9 cellular contexts compared by ENCODE assay signal in genomic region chr7:44962483-44963251, GRCh38. TPM values are rescaled to one million over a fixed set of nuclear protein-coding genes. Genes with fewer than 3 reads are reported as not detected.
DNase-seq lines count a peak whose midpoint lies in the region; ATAC-seq and TF ChIP-seq lines count a peak whose summit lies in the region.
"Had no signal": no experiment of that assay in that cellular context is flagged by ENCODE, and none has a peak within 500 bp of the region (broad histone marks: within the 10 kb centered on the region; RNA-seq: fewer than 3 reads in every experiment).

No MANE protein-coding gene starts in this region.

- H3K9me3 Mint-ChIP-seq in activated naive CD4-positive, alpha-beta T cell treated with anti-CD3 and anti-CD28 coated beads, Interleukin-2, amount 50 U/mL, for 72 hours: no peaks in the 10 kb centered on the region
- H3K9me3 Mint-ChIP-seq: nephron had no signal

- H3K9me3 ChIP-seq in ectodermal cell (ENCODE audit: control insufficient read depth, low read length) (no peaks in the 10 kb centered on the region), upper lobe of right lung (no peaks in the 10 kb centered on the region), WERI-Rb-1 (ENCODE audit: severe bottlenecking) (no peaks in the 10 kb centered on the region)

- intact Hi-C loops in upper lobe of right lung (cut with DNase I): no loop called here

- DNase-seq in activated naive CD4-positive, alpha-beta T cell treated with anti-CD3 and anti-CD28 coated beads, Interleukin-2, amount 50 U/mL, for 72 hours (ENCODE audit: low spot score in 2 of 2): peak in 1 of 2 donors; percentile 67
- DNase-seq in activated naive CD4-positive, alpha-beta T cell (lab: John Stamatoyannopoulos, UW): no peak
- peak; percentile 29 to 48 for DNase-seq in lung microvascular endothelial cell (ENCODE audit: low read depth in 2 of 2)
- DNase-seq in upper lobe of right lung: peak; percentile 70
- DNase-seq in WERI-Rb-1: no peak
- no peak for DNase-seq in NCI-H2171 (lab: John Stamatoyannopoulos, UW)

- H3K27me3 ChIP-seq in ectodermal cell (ENCODE audit: control insufficient read depth, insufficient read depth, low read length, poor library complexity, severe bottlenecking): peaks cover 37% of the 10 kb centered on the region
- no peaks in the 10 kb centered on the region for H3K27me3 ChIP-seq in upper lobe of right lung
- no peaks in the 10 kb centered on the region for H3K27me3 ChIP-seq in WERI-Rb-1 (ENCODE audit: insufficient read depth, low read depth, severe bottlenecking)

- peak overlapping the region in 1 of 2 donors; percentile 87 for H3K27ac Mint-ChIP-seq in activated naive CD4-positive, alpha-beta T cell treated with anti-CD3 and anti-CD28 coated beads, Interleukin-2, amount 50 U/mL, for 72 hours
- H3K27ac Mint-ChIP-seq: nephron had no signal

- WGBS in ectodermal cell, 2 experiments: 11 to 12% methylated on average over 76 of the region's 76 CpGs

- ATAC-seq in activated naive CD4-positive, alpha-beta T cell treated with anti-CD3 and anti-CD28 coated beads, Interleukin-2, amount 50 U/mL, for 72 hours: peak; percentile 1 to 3
- ATAC-seq in upper lobe of right lung: peak; percentile 34
- no peak for ATAC-seq in HG02852 (IDR thresholded peaks at IDR 0.05; ENCODE audit: unreplicated experiment)

- no peak overlapping the region for H3K27ac ChIP-seq in ectodermal cell (ENCODE audit: insufficient read depth, low read depth, low read length, poor library complexity, severe bottlenecking)
- no peak overlapping the region for H3K27ac ChIP-seq in upper lobe of right lung
- no peak overlapping the region for H3K27ac ChIP-seq in WERI-Rb-1

- H3K4me1 ChIP-seq in ectodermal cell (ENCODE audit: control insufficient read depth, insufficient read depth, low read length) (peaks cover 8% of the 10 kb centered on the region), upper lobe of right lung (peaks cover 8% of the 10 kb centered on the region)

- H3K36me3 Mint-ChIP-seq in activated naive CD4-positive, alpha-beta T cell treated with anti-CD3 and anti-CD28 coated beads, Interleukin-2, amount 50 U/mL, for 72 hours: peaks cover 16 to 20% of the 10 kb centered on the region in 2 donors

- H3K36me3 ChIP-seq in ectodermal cell (ENCODE audit: control insufficient read depth, insufficient read depth, low read length) (no peaks in the 10 kb centered on the region), upper lobe of right lung (no peaks in the 10 kb centered on the region), WERI-Rb-1 (no peaks in the 10 kb centered on the region)

- TF ChIP-seq CTCF in upper lobe of right lung (IDR thresholded peaks at IDR 0.05) (no peak), WERI-Rb-1 (IDR thresholded peaks at IDR 0.05; ENCODE audit: low read depth, low read length) (no peak)

- H3K4me3 ChIP-seq in ectodermal cell (ENCODE audit: insufficient read depth, low read depth, low read length): peak overlapping the region; percentile 32
- peak overlapping the region; percentile 36 for H3K4me3 ChIP-seq in upper lobe of right lung
- H3K4me3 ChIP-seq in WERI-Rb-1 (ENCODE audit: low read depth, low read length): no peak overlapping the region

RNA-seq across cellular contexts. Expression of gene MYO1G, which starts 16.1 kb away (rescaled TPM):
- total RNA-seq in activated naive CD4-positive, alpha-beta T cell treated with anti-CD3 and anti-CD28 coated beads, Interleukin-2, amount 50 U/mL, for 72 hours: 100 to 1,000 TPM; 361 to 532 TPM
- polyA plus RNA-seq in ectodermal cell (2013, experiment 1 of 4): not detected
- 0.11 TPM for polyA plus RNA-seq in ectodermal cell (2013, experiment 2 of 4)
- not detected for polyA plus RNA-seq in ectodermal cell (2013, experiment 3 of 4)
- 0.08 TPM for polyA plus RNA-seq in ectodermal cell (2013, experiment 4 of 4)
- total RNA-seq in lung microvascular endothelial cell (under 0.01 TPM in 2 replicates), upper lobe of right lung (21.0 TPM)

RNA-seq across cellular contexts. Expression of gene CCM2, which starts 37.3 kb away (rescaled TPM):
- total RNA-seq in activated naive CD4-positive, alpha-beta T cell treated with anti-CD3 and anti-CD28 coated beads, Interleukin-2, amount 50 U/mL, for 72 hours: 100 to 1,000 TPM in 1 of 2 donors, 10 to 100 TPM in 1; 79.2 to 130 TPM
- polyA plus RNA-seq in ectodermal cell (2013, experiment 1 of 4): 45.2 TPM
- 44.0 TPM for polyA plus RNA-seq in ectodermal cell (2013, experiment 2 of 4)
- polyA plus RNA-seq in ectodermal cell (2013, experiment 3 of 4): 40.2 TPM
- 43.4 TPM for polyA plus RNA-seq in ectodermal cell (2013, experiment 4 of 4)
- total RNA-seq in lung microvascular endothelial cell (47.5 and 67.9 TPM in 2 replicates), upper lobe of right lung (40.2 TPM)

Comparison
In these comparisons a context has a peak if more than half of its experiments do, and no peak if none do; other contexts are left out.
1. DNase-seq: peak in lung microvascular endothelial cell (2 of 2) and upper lobe of right lung (single experiment); none in activated naive CD4-positive, alpha-beta T cell (0 of 4), WERI-Rb-1 (single experiment) and NCI-H2171 (single experiment).
2. RNA of gene MYO1G, which starts 16.1 kb away (total RNA-seq): 361 to 532 TPM in activated naive CD4-positive, alpha-beta T cell treated with anti-CD3 and anti-CD28 coated beads, Interleukin-2, amount 50 U/mL, for 72 hours and 21.0 TPM in upper lobe of right lung (single experiment); under 0.01 TPM in lung microvascular endothelial cell; every median in the first group is over 10 times any median in the second.